8 cellular contexts compared by ENCODE assay signal in the genomic region with DNA sequence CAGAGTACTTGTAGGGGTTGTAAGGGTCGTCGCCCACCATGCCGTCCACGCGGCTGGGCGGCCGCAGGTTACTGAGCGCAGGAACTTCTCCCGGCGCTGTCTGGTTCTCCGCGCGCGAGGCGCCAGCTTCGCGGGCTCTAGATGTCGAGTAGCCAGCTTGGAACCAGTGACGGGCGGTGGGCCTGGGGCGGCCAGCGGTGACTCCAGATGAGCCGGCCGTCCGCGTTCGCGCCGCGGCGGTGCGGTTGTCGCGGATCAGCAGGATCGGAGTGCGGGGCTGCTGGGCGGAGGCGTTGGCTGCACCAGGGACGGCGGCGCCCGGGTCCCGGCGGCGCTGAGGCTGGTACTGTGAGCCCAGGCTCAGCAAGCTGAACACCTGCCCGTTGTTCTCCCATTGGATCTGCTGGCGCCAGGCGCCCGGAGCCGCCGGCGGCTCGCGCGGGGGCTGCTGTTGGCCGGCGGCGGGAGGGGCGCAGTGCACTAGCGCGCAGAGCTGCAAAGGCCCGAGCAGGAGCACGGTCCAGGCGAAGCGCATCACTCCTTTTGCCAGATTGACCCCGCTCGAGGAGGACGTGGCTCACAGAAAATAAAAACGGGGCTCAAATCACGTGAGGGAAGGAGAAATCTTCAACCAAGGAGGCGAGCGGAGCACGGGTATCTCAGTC. TPM values are rescaled to one million over a fixed set of nuclear protein-coding genes. Genes with fewer than 3 reads are reported as not detected.
DNase-seq lines count a peak whose midpoint lies in the region; ATAC-seq and TF ChIP-seq lines count a peak whose summit lies in the region.

No MANE protein-coding gene starts in this region.

- WGBS in mesodermal cell (ENCODE audit: insufficient coverage in 2 of 2), 2 experiments, result 0 to 1% methylated on average over 58 to 65 of the region's 73 CpGs

- no peaks in the 10 kb centered on the region for H3K9me3 ChIP-seq in Peyer's patch
- H3K9me3 ChIP-seq in duodenal mucosa (ENCODE audit: control insufficient read depth in 1 of 2, low read length in 2 of 2), result no peaks in the 10 kb centered on the region
- no peaks in the 10 kb centered on the region for H3K9me3 ChIP-seq in mesodermal cell (ENCODE audit: control insufficient read depth, low read length)
- H3K9me3 ChIP-seq in upper lobe of right lung, result no peaks in the 10 kb centered on the region

- H3K27ac ChIP-seq in Peyer's patch (peak overlapping the region; percentile 43 to 61 (median 52)), duodenal mucosa (ENCODE audit: low read depth, low read length) (peak overlapping the region; percentile 73), mesodermal cell (ENCODE audit: low read depth, low read length, severe bottlenecking) (peak overlapping the region; percentile 88), upper lobe of right lung (peak overlapping the region; percentile 71)

- H3K9ac ChIP-seq in duodenal mucosa (ENCODE audit: low read depth in 1 of 2, low read length in 2 of 2), result peak overlapping the region; percentile 12 to 48

- H3K36me3 ChIP-seq in Peyer's patch (no peaks in the 10 kb centered on the region), duodenal mucosa (ENCODE audit: control insufficient read depth in 1 of 2, insufficient read depth in 2 of 2, low read length in 2 of 2) (no peaks in the 10 kb centered on the region), mesodermal cell (ENCODE audit: control insufficient read depth, insufficient read depth, low read length) (peaks cover 30% of the 10 kb centered on the region), upper lobe of right lung (peaks cover 3% of the 10 kb centered on the region)

- H3K4me1 ChIP-seq in Peyer's patch (peaks cover 0 to 14% (median 10%) of the 10 kb centered on the region in 4 donors), duodenal mucosa (ENCODE audit: control insufficient read depth in 1 of 2, insufficient read depth in 2 of 2, low read length in 2 of 2) (peaks cover 6 to 17% of the 10 kb centered on the region in 2 donors), mesodermal cell (ENCODE audit: control insufficient read depth, insufficient read depth, low read length, poor library complexity, severe bottlenecking) (peaks cover 37% of the 10 kb centered on the region), upper lobe of right lung (no peaks in the 10 kb centered on the region)

- H3K4me3 ChIP-seq in Peyer's patch, result peak overlapping the region; percentile 30 to 55 (median 43)
- peak overlapping the region; percentile 75 to 77 for H3K4me3 ChIP-seq in duodenal mucosa (ENCODE audit: low read depth in 1 of 2, low read length in 2 of 2)
- peak overlapping the region; percentile 73 for H3K4me3 ChIP-seq in mesodermal cell (ENCODE audit: extremely low read depth, insufficient read depth, low read length, poor library complexity, severe bottlenecking)
- H3K4me3 ChIP-seq in upper lobe of right lung, result peak overlapping the region; percentile 62

- peak; percentile 23 for DNase-seq in DMS53 treated with DMSO at 0.1 percent for 48 hours (lab: John Stamatoyannopoulos, UW; ENCODE audit: unreplicated experiment)
- peak in 1 of 3 donors; percentile 55 for DNase-seq in Peyer's patch
- DNase-seq in upper lobe of right lung, result peak; percentile 64
- DNase-seq in GM19238 (ENCODE audit: insufficient read length, low spot score), result no peak
- DNase-seq in NCI-H187 (lab: John Stamatoyannopoulos, UW), result no peak

- intact Hi-C loops in upper lobe of right lung (cut with DNase I), result no loop called here

- H3K27me3 ChIP-seq in Peyer's patch (peaks cover 0 to 4% of the 10 kb centered on the region in 2 donors), duodenal mucosa (ENCODE audit: control insufficient read depth in 1 of 2, insufficient read depth in 2 of 2, low read length in 2 of 2) (peaks cover 13 to 36% of the 10 kb centered on the region in 2 donors), upper lobe of right lung (peaks cover 6% of the 10 kb centered on the region)

- TF ChIP-seq CTCF in Peyer's patch (IDR thresholded peaks at IDR 0.05) (no peak), upper lobe of right lung (IDR thresholded peaks at IDR 0.05) (no peak)

- ATAC-seq in GM21723 (IDR thresholded peaks at IDR 0.05; ENCODE audit: unreplicated experiment) (peak; percentile 30), upper lobe of right lung (peak; percentile 58)

- no peak for TF ChIP-seq POLR2A in Peyer's patch (IDR thresholded peaks at IDR 0.05)

RNA-seq across cellular contexts. Expression of gene LOX, which starts 0.5 kb away (rescaled TPM):
- total RNA-seq in Peyer's patch (10 to 100 TPM in 1 of 4 donors, 1 to 10 TPM in 3; 3.5 to 15.7 (median 6.2) TPM), upper lobe of right lung (26.8 TPM)
- 257 TPM for polyA plus RNA-seq in mesodermal cell (2013, experiment 1 of 2)
- polyA plus RNA-seq in mesodermal cell (2013, experiment 2 of 2), result 186 TPM

RNA-seq across cellular contexts. Expression of gene ZNF474, which starts 51.8 kb away (rescaled TPM):
- total RNA-seq in Peyer's patch (under 1 TPM in 1 of 4 donors, not detected in 3; 0.54 TPM), upper lobe of right lung (not detected)
- polyA plus RNA-seq in mesodermal cell (2013, experiment 1 of 2), result 0.63 TPM
- polyA plus RNA-seq in mesodermal cell (2013, experiment 2 of 2), result 0.56 TPM

Comparison
In these comparisons a context has a peak if more than half of its experiments do, and no peak if none do; other contexts are left out.
1. DNase-seq: peak in DMS53 treated with DMSO at 0.1 percent for 48 hours (single experiment) and upper lobe of right lung (single experiment); none in GM19238 (single experiment) and NCI-H187 (0 of 2).
2. Peak in every context shown above with its lines, with median percentiles within 50 percentile points of each other: H3K27ac ChIP-seq and H3K4me3 ChIP-seq.